Comparison of ENCODE assay signal across 13 cellular contexts in genomic region chr11:133269272-133269671, GRCh38.
DNase-seq lines count a peak whose midpoint lies in the region; ATAC-seq, FAIRE-seq and TF ChIP-seq lines count a peak whose summit lies in the region.
"Had no signal": no experiment of that assay in that cellular context is flagged by ENCODE, and none has a peak within 500 bp of the region (broad histone marks: within the 10 kb centered on the region; RNA-seq: fewer than 3 reads in every experiment).

No MANE protein-coding gene starts in this region.

- H3K79me2 ChIP-seq in GM12878 (ENCODE audit: control insufficient read depth, insufficient read depth, low read length): no peaks in the 10 kb centered on the region

- no peaks in the 10 kb centered on the region for H3K27me3 ChIP-seq in GM12878 (replicated peaks in 1 of 2; ENCODE audit: control insufficient read depth in 2 of 2, insufficient read depth in 2 of 2, low read length in 1 of 2)

- H3K4me3 ChIP-seq in GM12878: no peak overlapping the region
- H3K4me3 ChIP-seq: GM23248 had no signal

- WGBS in GM12878 (ENCODE audit: insufficient coverage, insufficient replicate concordance, low lambda C conversion rate, missing lambda C conversion rate): 0% methylated on average over 2 of the region's 2 CpGs

- POLR2A ChIA-PET in GM12878 (lab: Charles Lee): no interaction called here

- peaks cover 6% of the 10 kb centered on the region for H3K9me3 ChIP-seq in GM12878 (replicated peaks; ENCODE audit: control insufficient read depth, insufficient read depth, low read length)

- intact Hi-C loops in GM12878 (cut with micrococcal nuclease; ENCODE audit: unreplicated experiment) (loop anchor here (5.0 to 10.0 kb wide), 2 partner anchors 96 to 143 kb away; no protein-coding TSS in a partner anchor), cardiac septum (cut with DNase I) (no loop called here)

- RAD21 ChIA-PET in GM12878 (lab: Charles Lee; ENCODE audit: unreplicated experiment): interaction anchor here (1.0 to 1.1 kb wide), 3 partner anchors 9 to 142 kb away, joined by 3 to 4 read pairs (median 4); no protein-coding TSS in a partner anchor

- BruUV-seq in GM12878 (replicated peaks; lab: Mats Ljungman, UMichigan): no TSS peak

- H2AFZ ChIP-seq in GM12878 (ENCODE audit: control insufficient read depth, low read depth, low read length): no peak overlapping the region; the same call in 1 of the 2 replicates
- H2AFZ ChIP-seq: GM23248 had no signal

- no peak overlapping the region for H3K9ac ChIP-seq in GM12878 (ENCODE audit: control insufficient read depth, insufficient read depth, low read length)
- H3K9ac ChIP-seq: GM23248 had no signal

- SMC1A ChIA-PET in GM12878 (lab: Charles Lee; ENCODE audit: uncharacterized antibody, unreplicated experiment): interaction anchor here (0.7 to 1.9 kb wide), 6 partner anchors 8 to 112 kb away, joined by 3 to 7 read pairs (median 4); no protein-coding TSS in a partner anchor

- CTCF ChIA-PET in GM12878 (lab: Yijun Ruan, JAX): interaction anchor here (0.7 to 2.2 kb wide), 2 partner anchors 9 to 12 kb away, joined by 3 to 11 read pairs; no protein-coding TSS in a partner anchor

- peak; percentile 98 for ATAC-seq in GM18909 (IDR thresholded peaks at IDR 0.05; ENCODE audit: poor library complexity, unreplicated experiment)
- peak; percentile 93 for ATAC-seq in GM21515 (IDR thresholded peaks at IDR 0.05; ENCODE audit: unreplicated experiment)
- peak; percentile 88 for ATAC-seq in HG03064 (IDR thresholded peaks at IDR 0.05; ENCODE audit: low read depth, unreplicated experiment)
- ATAC-seq in GM12878: peak; percentile 98

- H3K4me1 ChIP-seq in GM12878 (ENCODE audit: control insufficient read depth, insufficient read depth, low read length): peaks cover 11% of the 10 kb centered on the region; the same call in 1 of the 2 replicates

- H3K27ac ChIP-seq in GM12878 (ENCODE audit: control insufficient read depth, insufficient read depth): peak overlapping the region; percentile 79
- H3K27ac ChIP-seq: GM23248 had no signal

- H3K36me3 ChIP-seq in GM12878 (ENCODE audit: control insufficient read depth in 2 of 2, insufficient read depth in 2 of 2, low read length in 1 of 2): no peaks in the 10 kb centered on the region

- DNase-seq in GM12878 (ENCODE audit: low read depth, low spot score): peak; percentile 92
- no peak for DNase-seq in cardiac septum (ENCODE audit: low spot score)
- DNase-seq in SIG-M5 (lab: John Stamatoyannopoulos, UW): no peak
- no peak for DNase-seq in MV-4-11 (lab: John Stamatoyannopoulos, UW)
- DNase-seq: activated CD4-positive, alpha-beta T cell treated with anti-CD3 and anti-CD28 coated beads for 1 hour; GM23248; KG1; NCI-H446 treated with DMSO at 0.1 percent for 48 hours; Right ventricle myocardium superior had no signal

- in situ Hi-C loops in GM12878 (cut with MboI): no loop called here

- TF ChIP-seq RAD21 in GM12878 (IDR thresholded peaks at IDR 0.05; ENCODE audit: insufficient read depth, low read depth, low read length): no peak

- no peaks in the 10 kb centered on the region for H4K20me1 ChIP-seq in GM12878 (ENCODE audit: control insufficient read depth, insufficient read depth)

- TF ChIP-seq EP300 in GM12878 (IDR thresholded peaks at IDR 0.05; ENCODE audit: borderline replicate concordance in 1 of 2, control insufficient read depth in 1 of 2, low read depth in 2 of 2, low read length in 2 of 2): peak; percentile 93 to 94

- no peak for TF ChIP-seq CTCF in GM12878 (IDR thresholded peaks at IDR 0.05 in 2 of 3, conservative IDR thresholded peaks at IDR 0.05 in 1 of 3; ENCODE audit: control insufficient read depth in 2 of 3, extremely low read depth in 1 of 3, insufficient read depth in 1 of 3, low read depth in 3 of 3, low read length in 3 of 3)

- FAIRE-seq in GM12878 (lab: Jason Lieb, UNC): peak; percentile 91
- FAIRE-seq: D721Med had no signal

- peak overlapping the region; percentile 36; the same call in 1 of the 2 replicates for H3K4me2 ChIP-seq in GM12878 (ENCODE audit: control insufficient read depth, insufficient read depth)

- TF ChIP-seq POLR2A in GM12878 (IDR thresholded peaks at IDR 0.05; ENCODE audit: low read depth, low read length): no peak

TF ChIP-seq in GM12878, 131 proteins besides CTCF, POLR2A, EP300 and RAD21 (continues in another document):
- TF ChIP-seq KAT2A (conservative IDR thresholded peaks at IDR 0.05; ENCODE audit: control insufficient read depth, low read depth, low read length): no peak
- TF ChIP-seq KLF5 (IDR thresholded peaks at IDR 0.05; ENCODE audit: partially characterized antibody): no peak
- TF ChIP-seq ZZZ3 (IDR thresholded peaks at IDR 0.05; ENCODE audit: control insufficient read depth, insufficient read length, low read depth): no peak
- TF ChIP-seq DPF2 (IDR thresholded peaks at IDR 0.05): peak; percentile 89
- no peak for TF ChIP-seq RFX5 (IDR thresholded peaks at IDR 0.05; ENCODE audit: low read depth, low read length)
- no peak for TF ChIP-seq ZNF274 (IDR thresholded peaks at IDR 0.05; ENCODE audit: insufficient read depth, insufficient read length)
- TF ChIP-seq CHD4 (IDR thresholded peaks at IDR 0.05): no peak
- TF ChIP-seq E4F1 (IDR thresholded peaks at IDR 0.05; ENCODE audit: borderline replicate concordance, partially characterized antibody): no peak
- TF ChIP-seq, protein P1, sequence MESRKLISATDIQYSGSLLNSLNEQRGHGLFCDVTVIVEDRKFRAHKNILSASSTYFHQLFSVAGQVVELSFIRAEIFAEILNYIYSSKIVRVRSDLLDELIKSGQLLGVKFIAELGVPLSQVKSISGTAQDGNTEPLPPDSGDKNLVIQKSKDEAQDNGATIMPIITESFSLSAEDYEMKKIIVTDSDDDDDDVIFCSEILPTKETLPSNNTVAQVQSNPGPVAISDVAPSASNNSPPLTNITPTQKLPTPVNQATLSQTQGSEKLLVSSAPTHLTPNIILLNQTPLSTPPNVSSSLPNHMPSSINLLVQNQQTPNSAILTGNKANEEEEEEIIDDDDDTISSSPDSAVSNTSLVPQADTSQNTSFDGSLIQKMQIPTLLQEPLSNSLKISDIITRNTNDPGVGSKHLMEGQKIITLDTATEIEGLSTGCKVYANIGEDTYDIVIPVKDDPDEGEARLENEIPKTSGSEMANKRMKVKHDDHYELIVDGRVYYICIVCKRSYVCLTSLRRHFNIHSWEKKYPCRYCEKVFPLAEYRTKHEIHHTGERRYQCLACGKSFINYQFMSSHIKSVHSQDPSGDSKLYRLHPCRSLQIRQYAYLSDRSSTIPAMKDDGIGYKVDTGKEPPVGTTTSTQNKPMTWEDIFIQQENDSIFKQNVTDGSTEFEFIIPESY (IDR thresholded peaks at IDR 0.05): no peak
- TF ChIP-seq MEF2B (IDR thresholded peaks at IDR 0.05; ENCODE audit: partially characterized antibody, poor library complexity, severe bottlenecking): peak; percentile 95
- TF ChIP-seq ATF7 (IDR thresholded peaks at IDR 0.05; ENCODE audit: low read depth): peak; percentile 83
- TF ChIP-seq, protein P2, sequence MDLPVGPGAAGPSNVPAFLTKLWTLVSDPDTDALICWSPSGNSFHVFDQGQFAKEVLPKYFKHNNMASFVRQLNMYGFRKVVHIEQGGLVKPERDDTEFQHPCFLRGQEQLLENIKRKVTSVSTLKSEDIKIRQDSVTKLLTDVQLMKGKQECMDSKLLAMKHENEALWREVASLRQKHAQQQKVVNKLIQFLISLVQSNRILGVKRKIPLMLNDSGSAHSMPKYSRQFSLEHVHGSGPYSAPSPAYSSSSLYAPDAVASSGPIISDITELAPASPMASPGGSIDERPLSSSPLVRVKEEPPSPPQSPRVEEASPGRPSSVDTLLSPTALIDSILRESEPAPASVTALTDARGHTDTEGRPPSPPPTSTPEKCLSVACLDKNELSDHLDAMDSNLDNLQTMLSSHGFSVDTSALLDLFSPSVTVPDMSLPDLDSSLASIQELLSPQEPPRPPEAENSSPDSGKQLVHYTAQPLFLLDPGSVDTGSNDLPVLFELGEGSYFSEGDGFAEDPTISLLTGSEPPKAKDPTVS (IDR thresholded peaks at IDR 0.05; ENCODE audit: low read depth, low read length): no peak
- TF ChIP-seq STAT1 (conservative IDR thresholded peaks at IDR 0.05): no peak
- TF ChIP-seq ELK1 (IDR thresholded peaks at IDR 0.05; ENCODE audit: low read depth, low read length): no peak
- no peak for TF ChIP-seq LARP7 (IDR thresholded peaks at IDR 0.05)
- peak; percentile 99 for TF ChIP-seq RELA (IDR thresholded peaks at IDR 0.05; ENCODE audit: borderline replicate concordance, partially characterized antibody)
